Comparison of ENCODE assay signal across 26 cellular contexts in the genomic region with DNA sequence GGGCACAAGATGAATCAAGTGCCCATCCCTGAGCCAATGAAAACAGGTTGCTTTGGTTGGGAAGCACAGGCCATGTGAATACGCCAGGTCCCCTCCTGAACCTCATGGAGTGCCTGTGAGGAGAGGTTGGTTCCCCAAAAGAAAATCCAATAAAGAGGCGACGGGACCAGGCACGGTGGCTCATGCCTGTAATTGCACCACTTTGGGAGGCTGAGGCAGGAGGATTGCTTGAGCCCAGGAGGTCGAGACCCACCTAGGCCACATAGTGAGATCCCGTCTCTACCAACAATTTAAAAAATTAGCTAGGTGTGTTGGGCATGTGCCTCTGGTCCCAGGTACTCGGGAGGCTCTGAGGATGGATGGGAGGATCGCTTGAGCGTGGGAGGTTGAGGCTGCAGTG.
"Had no signal": no experiment of that assay in that cellular context is flagged by ENCODE, and none has a peak within 500 bp of the region (broad histone marks: within the 10 kb centered on the region; RNA-seq: fewer than 3 reads in every experiment).

No MANE protein-coding gene starts in this region.

- H3K36me3 ChIP-seq: ascending aorta, breast epithelium, cardiac muscle cell, colonic mucosa had no signal

- ATAC-seq: activated CD8-positive, alpha-beta memory T cell treated with anti-CD3 and anti-CD28 coated beads, Interleukin-2, amount 10 ng/mL, durations not matched to agents 7 days and 5 days; activated CD8-positive, alpha-beta T cell treated with anti-CD3 and anti-CD28 coated beads, Interleukin-2, amount 10 ng/mL, durations not matched to agents 7 days and 5 days; activated naive CD4-positive, alpha-beta T cell treated with anti-CD3 and anti-CD28 coated beads, Interleukin-2, amount 50 U/mL, for 72 hours; activated T-helper 17 cell treated with anti-CD3 and anti-CD28 coated beads, Interleukin-2, amount 50 U/mL, for 72 hours; T-cell had no signal

- H3K4me3 ChIP-seq: ascending aorta, breast epithelium, cardiac muscle cell, colonic mucosa had no signal

- H3K27me3 Mint-ChIP-seq: activated CD4-positive, alpha-beta memory T cell treated with anti-CD3 and anti-CD28 coated beads for 36 hours; activated CD8-positive, alpha-beta memory T cell treated with anti-CD3 and anti-CD28 coated beads, Interleukin-2, amount 10 ng/mL, durations not matched to agents 7 days and 5 days; activated T-cell treated with anti-CD3 and anti-CD28 coated beads, Interleukin-2, amount 50 U/mL, for 24 hours; activated T-helper 17 cell treated with anti-CD3 and anti-CD28 coated beads, Interleukin-2, amount 50 U/mL, for 72 hours; T-cell had no signal

- H3K27me3 ChIP-seq: ascending aorta, breast epithelium, cardiac muscle cell, colonic mucosa had no signal

- H3K4me3 Mint-ChIP-seq: activated CD4-positive, alpha-beta memory T cell treated with anti-CD3 and anti-CD28 coated beads for 36 hours; activated CD8-positive, alpha-beta memory T cell treated with anti-CD3 and anti-CD28 coated beads, Interleukin-2, amount 10 ng/mL, durations not matched to agents 7 days and 5 days; activated CD8-positive, alpha-beta T cell treated with anti-CD3 and anti-CD28 coated beads, Interleukin-2, amount 10 ng/mL, durations not matched to agents 7 days and 5 days; activated naive CD4-positive, alpha-beta T cell treated with anti-CD3 and anti-CD28 coated beads, Interleukin-2, amount 10 ng/mL, durations not matched to agents 7 days and 5 days; activated naive CD8-positive, alpha-beta T cell treated with anti-CD3 and anti-CD28 coated beads, Interleukin-2, amount 10 ng/mL, durations not matched to agents 7 days and 5 days; activated T-cell treated with anti-CD3 and anti-CD28 coated beads, Interleukin-2, amount 50 U/mL, for 24 hours; activated T-helper 17 cell treated with anti-CD3 and anti-CD28 coated beads, Interleukin-2, amount 50 U/mL, for 72 hours; T-cell had no signal

- H3K9me3 ChIP-seq: ascending aorta, breast epithelium, colonic mucosa had no signal

- H3K4me1 ChIP-seq: breast epithelium had no signal

- H3K27ac Mint-ChIP-seq: activated CD4-positive, alpha-beta memory T cell treated with anti-CD3 and anti-CD28 coated beads for 36 hours; activated CD8-positive, alpha-beta memory T cell treated with anti-CD3 and anti-CD28 coated beads, Interleukin-2, amount 10 ng/mL, durations not matched to agents 7 days and 5 days; activated naive CD4-positive, alpha-beta T cell treated with anti-CD3 and anti-CD28 coated beads, Interleukin-2, amount 10 ng/mL, durations not matched to agents 7 days and 5 days; activated naive CD8-positive, alpha-beta T cell treated with anti-CD3 and anti-CD28 coated beads, Interleukin-2, amount 10 ng/mL, durations not matched to agents 7 days and 5 days; activated T-cell treated with anti-CD3 and anti-CD28 coated beads, Interleukin-2, amount 50 U/mL, for 24 hours had no signal

- H3K36me3 Mint-ChIP-seq: brain had no signal

- H3K27ac ChIP-seq: ascending aorta, breast epithelium, cardiac muscle cell, colonic mucosa, epithelial cell of prostate had no signal

- DNase-seq: activated CD4-positive, alpha-beta memory T cell treated with anti-CD3 and anti-CD28 coated beads for 36 hours; activated CD4-positive, alpha-beta T cell treated with anti-CD3 and anti-CD28 coated beads for 1 hour; activated CD4-positive, alpha-beta T cell treated with anti-CD3 and anti-CD28 coated beads for 48 hours; activated CD8-positive, alpha-beta memory T cell treated with anti-CD3 and anti-CD28 coated beads, Interleukin-2, amount 10 ng/mL, durations not matched to agents 7 days and 5 days; activated CD8-positive, alpha-beta memory T cell treated with anti-CD3 and anti-CD28 coated beads, Interleukin-2, amount 50 U/mL, for 4 hours; activated CD8-positive, alpha-beta T cell treated with anti-CD3 and anti-CD28 coated beads, Interleukin-2, amount 10 ng/mL, durations not matched to agents 7 days and 5 days; activated effector memory CD4-positive, alpha-beta T cell treated with Interleukin-2 at 50 U/mL for 16 hours; activated gamma-delta T cell treated with Interleukin-2 at 50 U/mL for 16 hours; activated naive CD4-positive, alpha-beta T cell treated with anti-CD3 and anti-CD28 coated beads, Interleukin-2, amount 10 ng/mL, durations not matched to agents 7 days and 5 days; activated naive CD8-positive, alpha-beta T cell treated with anti-CD3 and anti-CD28 coated beads, Interleukin-2, amount 10 ng/mL, durations not matched to agents 7 days and 5 days; activated T-cell treated with anti-CD3 and anti-CD28 coated beads, Interleukin-2, amount 50 U/mL, for 24 hours; central memory CD4-positive, alpha-beta T cell; cerebellar nuclear complex; colonic mucosa; effector CD8-positive, alpha-beta T cell; foreskin fibroblast; SW 1271; T-cell; T-helper 2 cell had no signal

- H3K9me3 Mint-ChIP-seq: activated CD4-positive, alpha-beta memory T cell treated with anti-CD3 and anti-CD28 coated beads for 36 hours; activated naive CD4-positive, alpha-beta T cell treated with anti-CD3 and anti-CD28 coated beads, Interleukin-2, amount 10 ng/mL, durations not matched to agents 7 days and 5 days; activated naive CD4-positive, alpha-beta T cell treated with anti-CD3 and anti-CD28 coated beads, Interleukin-2, amount 50 U/mL, for 72 hours; activated naive CD8-positive, alpha-beta T cell treated with anti-CD3 and anti-CD28 coated beads, Interleukin-2, amount 10 ng/mL, durations not matched to agents 7 days and 5 days; activated T-cell treated with anti-CD3 and anti-CD28 coated beads, Interleukin-2, amount 50 U/mL, for 24 hours; activated T-helper 17 cell treated with anti-CD3 and anti-CD28 coated beads, Interleukin-2, amount 50 U/mL, for 72 hours; T-cell had no signal
